In genomic region chr19:17794412-17794730, GRCh38 we compare ENCODE assay signal across 15 cellular contexts. TPM values are rescaled to one million over a fixed set of nuclear protein-coding genes. Genes with fewer than 3 reads are reported as not detected.
A peak's percentile ranks its signal among the peaks of the same experiment; 100 is the strongest.
DNase-seq lines count a peak whose midpoint lies in the region; ATAC-seq, FAIRE-seq and TF ChIP-seq lines count a peak whose summit lies in the region.
"Had no signal": no experiment of that assay in that cellular context is flagged by ENCODE, and none has a peak within 500 bp of the region (broad histone marks: within the 10 kb centered on the region; RNA-seq: fewer than 3 reads in every experiment).

No MANE protein-coding gene starts in this region.

- BruUV-seq in endothelial cell of umbilical vein (replicated peaks; lab: Mats Ljungman, UMichigan) = no TSS peak

- H3K4me3 ChIP-seq in RWPE2 (ENCODE audit: severe bottlenecking) (peak overlapping the region; percentile 58), endothelial cell of umbilical vein (replicated peaks in 1 of 3; ENCODE audit: insufficient read depth in 1 of 3, low read depth in 1 of 3, low read length in 3 of 3) (no peak overlapping the region), ascending aorta (no peak overlapping the region)
- H3K4me3 ChIP-seq: thyroid gland had no signal

- no peaks in the 10 kb centered on the region for H3K27me3 Mint-ChIP-seq in activated CD4-positive, alpha-beta T cell treated with anti-CD3 and anti-CD28 coated beads for 36 hours
- peaks cover 17 to 44% of the 10 kb centered on the region in 2 donors for H3K27me3 Mint-ChIP-seq in stimulated activated naive B cell treated with anti-CD40 and anti-IgM and Interleukin-4, amounts not matched to agents 10 μg/mL and 1 μg/mL and 100 μg/mL, for 72 hours

- DNase-seq in activated CD4-positive, alpha-beta T cell treated with anti-CD3 and anti-CD28 coated beads for 36 hours = no peak
- no peak for DNase-seq in activated CD4-positive, alpha-beta T cell treated with anti-CD3 and anti-CD28 coated beads, Interleukin-2, amount 50 U/mL, for 48 hours
- no peak for DNase-seq in RWPE2 (ENCODE audit: low spot score)
- DNase-seq in endothelial cell of umbilical vein (ENCODE audit: low read depth, low spot score) = no peak
- DNase-seq in stimulated activated naive B cell treated with anti-CD40 and anti-IgM and Interleukin-4, amounts not matched to agents 10 μg/mL and 1 μg/mL and 100 μg/mL, for 72 hours = no peak
- DNase-seq in NCI-H774 (lab: John Stamatoyannopoulos, UW) = no peak
- DNase-seq in ascending aorta (ENCODE audit: low spot score in 2 of 2) = no peak
- no peak for DNase-seq in HUDEP-2 (lab: John Stamatoyannopoulos, UW; ENCODE audit: unreplicated experiment in 76 of 76)
- DNase-seq: IMR-90 had no signal

- no peaks in the 10 kb centered on the region for H3K9me1 ChIP-seq in endothelial cell of umbilical vein (replicated peaks; ENCODE audit: control insufficient read depth, extremely low read depth, insufficient read depth, low read length)

- dilution Hi-C loops in endothelial cell of umbilical vein (cut with MboI; ENCODE audit: extremely low pct_ligation_motif_present, low sequenced_read_pairs) = no loop called here

- intact Hi-C loops in activated CD4-positive, alpha-beta T cell treated with anti-CD3 and anti-CD28 coated beads for 36 hours (cut with DNase I, micrococcal nuclease) = no loop called here
- intact Hi-C loops in endothelial cell of umbilical vein (cut with micrococcal nuclease) = loop anchor here (5.0 kb wide), 1 partner anchor 138 kb away; the partner anchor contains the start of gene CCDC124
- intact Hi-C loops in ascending aorta (cut with DNase I) = no loop called here

- CTCF ChIA-PET in activated CD4-positive, alpha-beta T cell treated with anti-CD3 and anti-CD28 coated beads for 36 hours (lab: Charles Lee) = interaction anchor here (0.8 to 1.4 kb wide), 4 partner anchors 11 to 189 kb away, joined by 3 to 4 read pairs (median 4); partner anchors contain the start of gene RPL18A
- CTCF ChIA-PET in endothelial cell of umbilical vein (lab: Charles Lee) = interaction anchor here (0.7 to 2.1 kb wide), 4 partner anchors 10 to 62 kb away, joined by 3 to 17 read pairs (median 3); no protein-coding TSS in a partner anchor

- H3K27me3 ChIP-seq in RWPE2 (ENCODE audit: insufficient read depth, poor library complexity, severe bottlenecking) (no peaks in the 10 kb centered on the region), endothelial cell of umbilical vein (ENCODE audit: control insufficient read depth in 2 of 2, insufficient read depth in 2 of 2, low read length in 2 of 2) (peaks cover 13 to 14% of the 10 kb centered on the region in 2 experiments), ascending aorta (no peaks in the 10 kb centered on the region)

- peaks cover 33% of the 10 kb centered on the region for H3K4me1 ChIP-seq in RWPE2 (ENCODE audit: insufficient read depth, poor library complexity, severe bottlenecking)
- peaks cover 3% of the 10 kb centered on the region for H3K4me1 ChIP-seq in endothelial cell of umbilical vein (ENCODE audit: control insufficient read depth, extremely low read depth, insufficient read depth, low read length)
- H3K4me1 ChIP-seq in ascending aorta = no peaks in the 10 kb centered on the region

- no peaks in the 10 kb centered on the region for H4K20me1 ChIP-seq in endothelial cell of umbilical vein (replicated peaks; ENCODE audit: control insufficient read depth, extremely low read depth, insufficient read depth, low read length)

- H3K27ac ChIP-seq in RWPE2 (ENCODE audit: poor library complexity, severe bottlenecking) (peak overlapping the region; percentile 85), endothelial cell of umbilical vein (ENCODE audit: insufficient read depth, low read depth, low read length) (no peak overlapping the region), ascending aorta (no peak overlapping the region)
- H3K27ac ChIP-seq: neutrophil, thyroid gland had no signal

- H3K4me2 ChIP-seq in endothelial cell of umbilical vein (ENCODE audit: insufficient read depth, low read length) = no peak overlapping the region

- no peak for TF ChIP-seq POLR2A in endothelial cell of umbilical vein (IDR thresholded peaks at IDR 0.05; ENCODE audit: low read depth, low read length)

- H3K27ac Mint-ChIP-seq in activated CD4-positive, alpha-beta T cell treated with anti-CD3 and anti-CD28 coated beads for 36 hours = peak overlapping the region; percentile 19
- H3K27ac Mint-ChIP-seq in stimulated activated naive B cell treated with anti-CD40 and anti-IgM and Interleukin-4, amounts not matched to agents 10 μg/mL and 1 μg/mL and 100 μg/mL, for 72 hours = peak overlapping the region; percentile 51

- no peak for FAIRE-seq in endothelial cell of umbilical vein (lab: Jason Lieb, UNC)

- H3K9me3 Mint-ChIP-seq in activated CD4-positive, alpha-beta T cell treated with anti-CD3 and anti-CD28 coated beads for 36 hours (ENCODE audit: low read depth) = no peaks in the 10 kb centered on the region
- H3K9me3 Mint-ChIP-seq in stimulated activated naive B cell treated with anti-CD40 and anti-IgM and Interleukin-4, amounts not matched to agents 10 μg/mL and 1 μg/mL and 100 μg/mL, for 72 hours = no peaks in the 10 kb centered on the region

- H3K4me3 Mint-ChIP-seq in activated CD4-positive, alpha-beta T cell treated with anti-CD3 and anti-CD28 coated beads for 36 hours = peak overlapping the region; percentile 60
- peak overlapping the region; percentile 50 to 57 for H3K4me3 Mint-ChIP-seq in stimulated activated naive B cell treated with anti-CD40 and anti-IgM and Interleukin-4, amounts not matched to agents 10 μg/mL and 1 μg/mL and 100 μg/mL, for 72 hours

- H3K9me3 ChIP-seq in RWPE2 (ENCODE audit: severe bottlenecking) = no peaks in the 10 kb centered on the region
- H3K9me3 ChIP-seq in endothelial cell of umbilical vein (replicated peaks; ENCODE audit: control insufficient read depth, insufficient read depth, low read length) = no peaks in the 10 kb centered on the region
- no peaks in the 10 kb centered on the region for H3K9me3 ChIP-seq in ascending aorta
- H3K9me3 ChIP-seq: neutrophil, thyroid gland had no signal

- POLR2A ChIA-PET in activated CD4-positive, alpha-beta T cell treated with anti-CD3 and anti-CD28 coated beads for 36 hours (lab: Charles Lee) = no interaction called here
- POLR2A ChIA-PET in endothelial cell of umbilical vein (lab: Charles Lee) = no interaction called here

- H3K36me3 ChIP-seq in RWPE2 (ENCODE audit: low read depth) (no peaks in the 10 kb centered on the region), endothelial cell of umbilical vein (ENCODE audit: control insufficient read depth in 2 of 2, extremely low read depth in 1 of 2, insufficient read depth in 2 of 2, low read length in 2 of 2) (no peaks in the 10 kb centered on the region), ascending aorta (no peaks in the 10 kb centered on the region)
- H3K36me3 ChIP-seq: thyroid gland had no signal

- TF ChIP-seq CTCF in RWPE2 (IDR thresholded peaks at IDR 0.05; ENCODE audit: poor library complexity, severe bottlenecking) (peak; percentile 7), endothelial cell of umbilical vein (IDR thresholded peaks at IDR 0.05; ENCODE audit: extremely low read depth in 1 of 2, insufficient read depth in 1 of 2, low read depth in 1 of 2, low read length in 2 of 2) (no peak), ascending aorta (IDR thresholded peaks at IDR 0.05) (no peak)

- no peak overlapping the region for H3K9ac ChIP-seq in endothelial cell of umbilical vein (replicated peaks; ENCODE audit: extremely low read depth, insufficient read depth, low read length)

- peaks cover 58% of the 10 kb centered on the region for H3K4me1 Mint-ChIP-seq in activated CD4-positive, alpha-beta T cell treated with anti-CD3 and anti-CD28 coated beads for 36 hours
- H3K4me1 Mint-ChIP-seq in stimulated activated naive B cell treated with anti-CD40 and anti-IgM and Interleukin-4, amounts not matched to agents 10 μg/mL and 1 μg/mL and 100 μg/mL, for 72 hours = peaks cover 13 to 33% of the 10 kb centered on the region in 2 donors

- H3K79me2 ChIP-seq in endothelial cell of umbilical vein (ENCODE audit: control insufficient read depth, insufficient read depth, low read length) = no peaks in the 10 kb centered on the region

- ATAC-seq in activated CD4-positive, alpha-beta T cell treated with anti-CD3 and anti-CD28 coated beads for 36 hours = no peak
- ATAC-seq in RWPE2 (ENCODE audit: low read depth) = no peak
- no peak for ATAC-seq in stimulated activated naive B cell treated with anti-CD40 and anti-IgM and Interleukin-4, amounts not matched to agents 10 μg/mL and 1 μg/mL and 100 μg/mL, for 72 hours (replicated peaks)

- H3K36me3 Mint-ChIP-seq in activated CD4-positive, alpha-beta T cell treated with anti-CD3 and anti-CD28 coated beads for 36 hours (ENCODE audit: low read depth) = peaks cover 2% of the 10 kb centered on the region
- H3K36me3 Mint-ChIP-seq in stimulated activated naive B cell treated with anti-CD40 and anti-IgM and Interleukin-4, amounts not matched to agents 10 μg/mL and 1 μg/mL and 100 μg/mL, for 72 hours = peaks cover 1 to 5% of the 10 kb centered on the region in 2 donors

- peak overlapping the region; percentile 78 for H2AFZ ChIP-seq in endothelial cell of umbilical vein (ENCODE audit: low read depth, low read length)

RNA-seq across cellular contexts. Expression of gene B3GNT3, which starts 0.6 kb away (rescaled TPM):
- total RNA-seq in activated CD4-positive, alpha-beta T cell treated with anti-CD3 and anti-CD28 coated beads for 36 hours = under 1 TPM; 0.75 to 0.95 TPM
- total RNA-seq in endothelial cell of umbilical vein (not detected in 2 replicates), ascending aorta (0.64 TPM)
- polyA plus RNA-seq in endothelial cell of umbilical vein = 0.10 TPM in 1 of 2 replicates, not detected in the other
- not detected in 2 replicates for polyA plus RNA-seq in endothelial cell of umbilical vein (2011; cell fraction: cytosol; rRNA removed)
- 0.17 TPM in 1 of 2 replicates, not detected in the other for polyA plus RNA-seq in endothelial cell of umbilical vein (2011; cell fraction: nucleus; rRNA removed)
- not detected in 2 replicates for polyA plus RNA-seq in endothelial cell of umbilical vein (2012)
- polyA minus RNA-seq in endothelial cell of umbilical vein = not detected in 2 replicates
- polyA minus RNA-seq in endothelial cell of umbilical vein (2011; cell fraction: cytosol; rRNA and poly(A)+ RNA removed) = 1.2 TPM
- polyA minus RNA-seq in endothelial cell of umbilical vein (2011; cell fraction: nucleus; rRNA and poly(A)+ RNA removed) = not detected in 2 replicates
- total RNA-seq: A673, glomerular endothelial cell, IMR-90, skeletal muscle tissue had no signal
- polyA plus RNA-seq: IMR-90 had no signal

RNA-seq across cellular contexts. Expression of gene INSL3, which starts 26.9 kb away (rescaled TPM):
- total RNA-seq in activated CD4-positive, alpha-beta T cell treated with anti-CD3 and anti-CD28 coated beads for 36 hours = 1 to 10 TPM; 6.9 to 9.7 TPM
- not detected in 2 replicates for total RNA-seq in endothelial cell of umbilical vein
- not detected in 2 replicates for polyA plus RNA-seq in endothelial cell of umbilical vein
- polyA plus RNA-seq in endothelial cell of umbilical vein (2011; cell fraction: cytosol; rRNA removed) = not detected in 2 replicates
- polyA plus RNA-seq in endothelial cell of umbilical vein (2011; cell fraction: nucleus; rRNA removed) = not detected in 2 replicates
- polyA plus RNA-seq in endothelial cell of umbilical vein (2012) = not detected in 2 replicates
- not detected in 2 replicates for polyA minus RNA-seq in endothelial cell of umbilical vein
- not detected for polyA minus RNA-seq in endothelial cell of umbilical vein (2011; cell fraction: cytosol; rRNA and poly(A)+ RNA removed)
- not detected in 2 replicates for polyA minus RNA-seq in endothelial cell of umbilical vein (2011; cell fraction: nucleus; rRNA and poly(A)+ RNA removed)
- not detected for total RNA-seq in ascending aorta
- total RNA-seq: A673, glomerular endothelial cell, IMR-90, left lobe of liver, skeletal muscle tissue had no signal
- polyA plus RNA-seq: IMR-90 had no signal

RNA-seq across cellular contexts. Expression of gene FCHO1, which starts 43.1 kb away (rescaled TPM):
- 10 to 100 TPM; 50.5 to 51.8 TPM for total RNA-seq in activated CD4-positive, alpha-beta T cell treated with anti-CD3 and anti-CD28 coated beads for 36 hours
- total RNA-seq in endothelial cell of umbilical vein = 1.4 and 1.6 TPM in 2 replicates
- 0.66 and 0.80 TPM in 2 replicates for polyA plus RNA-seq in endothelial cell of umbilical vein
- polyA plus RNA-seq in endothelial cell of umbilical vein (2011; cell fraction: cytosol; rRNA removed) = 0.48 and 0.49 TPM in 2 replicates
- 0.53 and 1.2 TPM in 2 replicates for polyA plus RNA-seq in endothelial cell of umbilical vein (2011; cell fraction: nucleus; rRNA removed)
- 3.6 and 5.6 TPM in 2 replicates for polyA plus RNA-seq in endothelial cell of umbilical vein (2012)
- 1.2 and 1.3 TPM in 2 replicates for polyA minus RNA-seq in endothelial cell of umbilical vein
- polyA minus RNA-seq in endothelial cell of umbilical vein (2011; cell fraction: cytosol; rRNA and poly(A)+ RNA removed) = 1.1 TPM
- polyA minus RNA-seq in endothelial cell of umbilical vein (2011; cell fraction: nucleus; rRNA and poly(A)+ RNA removed) = 0.63 and 1.1 TPM in 2 replicates
- not detected for total RNA-seq in ascending aorta

RNA-seq across cellular contexts. Expression of gene JAK3, which starts 53.4 kb away (rescaled TPM):
- 100 to 1,000 TPM; 174 to 180 TPM for total RNA-seq in activated CD4-positive, alpha-beta T cell treated with anti-CD3 and anti-CD28 coated beads for 36 hours
- total RNA-seq in endothelial cell of umbilical vein = 3.1 and 3.4 TPM in 2 replicates
- 3.8 and 5.1 TPM in 2 replicates for polyA plus RNA-seq in endothelial cell of umbilical vein
- 2.2 and 2.8 TPM in 2 replicates for polyA plus RNA-seq in endothelial cell of umbilical vein (2011; cell fraction: cytosol; rRNA removed)
- polyA plus RNA-seq in endothelial cell of umbilical vein (2011; cell fraction: nucleus; rRNA removed) = 9.6 and 11.4 TPM in 2 replicates
- 0.80 and 1.3 TPM in 2 replicates for polyA plus RNA-seq in endothelial cell of umbilical vein (2012)
- polyA minus RNA-seq in endothelial cell of umbilical vein = 3.7 and 5.1 TPM in 2 replicates
- polyA minus RNA-seq in endothelial cell of umbilical vein (2011; cell fraction: cytosol; rRNA and poly(A)+ RNA removed) = 0.82 TPM
- polyA minus RNA-seq in endothelial cell of umbilical vein (2011; cell fraction: nucleus; rRNA and poly(A)+ RNA removed) = 3.5 and 4.3 TPM in 2 replicates
- 28.1 TPM for total RNA-seq in ascending aorta

Comparison
In these comparisons a context has a peak if more than half of its experiments do, and no peak if none do; other contexts are left out.
1. RNA of gene FCHO1, which starts 43.1 kb away (total RNA-seq): 50.5 to 51.8 TPM in activated CD4-positive, alpha-beta T cell treated with anti-CD3 and anti-CD28 coated beads for 36 hours; 1.4 to 1.6 TPM in endothelial cell of umbilical vein and not detected in ascending aorta (single experiment); every median in the first group is over 10 times any median in the second.